Comparison of ENCODE assay signal across 1 cellular context in genomic region chr15:66089049-66089448, GRCh38.
TF ChIP-seq lines count a peak whose summit lies in the region.

No MANE protein-coding gene starts in this region.

TF ChIP-seq in H1, 55 proteins besides CTCF, POLR2A, EP300 and RAD21 (continued from another document):
- no peak for TF ChIP-seq EZH2 (IDR thresholded peaks at IDR 0.05; ENCODE audit: low read depth, low read length, severe bottlenecking)
- no peak for TF ChIP-seq ZNF274 (IDR thresholded peaks at IDR 0.05; ENCODE audit: borderline replicate concordance, extremely low read depth, low read length)
- no peak for TF ChIP-seq NANOG (IDR thresholded peaks at IDR 0.05; ENCODE audit: insufficient read depth, low read depth, low read length, poor library complexity, severe bottlenecking)
- no peak for TF ChIP-seq SIX5 (IDR thresholded peaks at IDR 0.05; ENCODE audit: low read depth, low read length)
- TF ChIP-seq SP4 (IDR thresholded peaks at IDR 0.05; ENCODE audit: low read length): no peak
- TF ChIP-seq CHD2 (IDR thresholded peaks at IDR 0.05; ENCODE audit: low read length): no peak
- TF ChIP-seq CREB1 (IDR thresholded peaks at IDR 0.05): no peak
- TF ChIP-seq USF2 (IDR thresholded peaks at IDR 0.05; ENCODE audit: low read length): no peak
- TF ChIP-seq, protein P1, sequence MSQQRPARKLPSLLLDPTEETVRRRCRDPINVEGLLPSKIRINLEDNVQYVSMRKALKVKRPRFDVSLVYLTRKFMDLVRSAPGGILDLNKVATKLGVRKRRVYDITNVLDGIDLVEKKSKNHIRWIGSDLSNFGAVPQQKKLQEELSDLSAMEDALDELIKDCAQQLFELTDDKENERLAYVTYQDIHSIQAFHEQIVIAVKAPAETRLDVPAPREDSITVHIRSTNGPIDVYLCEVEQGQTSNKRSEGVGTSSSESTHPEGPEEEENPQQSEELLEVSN (IDR thresholded peaks at IDR 0.05): no peak
- TF ChIP-seq BCL11A (IDR thresholded peaks at IDR 0.05; ENCODE audit: low read depth in 2 of 2, low read length in 2 of 2): no peak
- no peak for TF ChIP-seq TBP (IDR thresholded peaks at IDR 0.05; ENCODE audit: low read depth, low read length)
TF ChIP-seq in H1: peak in this region for 0.
